ENCODE assay signal across 20 cellular contexts in the genomic region with DNA sequence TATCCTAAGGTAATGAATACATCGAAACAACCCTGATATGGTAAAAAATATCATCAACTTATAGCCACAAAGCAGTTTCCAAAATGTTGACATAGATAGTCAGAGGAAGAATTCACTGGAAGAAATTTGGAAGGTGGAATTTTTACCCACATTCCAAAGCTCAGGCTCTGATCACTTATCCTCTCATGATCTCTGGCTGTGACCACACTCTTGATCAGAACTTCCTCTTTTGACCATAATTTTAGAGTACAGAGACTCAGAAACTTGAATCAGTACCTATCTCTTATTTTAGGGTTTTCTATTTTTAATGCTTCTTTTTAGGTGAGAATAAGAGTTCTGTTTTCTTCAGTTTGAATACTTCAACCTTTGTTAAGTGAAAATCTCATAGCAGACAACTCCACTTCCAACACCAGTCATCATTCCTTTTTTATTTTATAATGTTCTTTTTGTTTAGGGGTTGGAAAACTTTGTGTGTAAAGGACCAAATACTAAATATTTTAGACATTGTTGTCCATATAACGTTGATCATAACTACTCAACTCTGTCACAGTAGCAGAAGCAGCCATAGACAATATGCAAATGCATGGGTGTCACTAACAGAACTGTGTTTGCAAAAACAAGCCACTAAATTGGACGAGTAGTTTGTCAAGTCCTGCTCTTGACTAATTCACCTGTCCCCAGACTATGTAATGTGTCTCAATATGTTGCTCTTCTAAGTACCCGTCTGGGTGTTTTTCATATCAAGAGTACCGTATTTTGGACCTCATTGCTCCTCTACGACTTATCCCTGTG.
DNase-seq lines count a peak whose midpoint lies in the region; ATAC-seq, FAIRE-seq and TF ChIP-seq lines count a peak whose summit lies in the region.
"Had no signal": no experiment of that assay in that cellular context is flagged by ENCODE, and none has a peak within 500 bp of the region (broad histone marks: within the 10 kb centered on the region; RNA-seq: fewer than 3 reads in every experiment).

No MANE protein-coding gene starts in this region.

- H3K27me3 Mint-ChIP-seq in osteocyte (ENCODE audit: unreplicated experiment): no peaks in the 10 kb centered on the region
- no peaks in the 10 kb centered on the region for H3K27me3 Mint-ChIP-seq in T-helper 17 cell
- H3K27me3 Mint-ChIP-seq: activated CD4-positive, alpha-beta T cell treated with anti-CD3 and anti-CD28 coated beads for 36 hours; activated naive CD8-positive, alpha-beta T cell treated with anti-CD3 and anti-CD28 coated beads, Interleukin-2, amount 10 ng/mL, durations not matched to agents 7 days and 5 days; activated T-helper 17 cell treated with anti-CD3 and anti-CD28 coated beads, Interleukin-2, amount 50 U/mL, for 72 hours; naive B cell had no signal

- H3K4me1 Mint-ChIP-seq in osteocyte (ENCODE audit: unreplicated experiment): peaks cover 66% of the 10 kb centered on the region
- no peaks in the 10 kb centered on the region for H3K4me1 Mint-ChIP-seq in T-helper 17 cell
- H3K4me1 Mint-ChIP-seq: activated CD4-positive, alpha-beta T cell treated with anti-CD3 and anti-CD28 coated beads for 36 hours; activated naive CD8-positive, alpha-beta T cell treated with anti-CD3 and anti-CD28 coated beads, Interleukin-2, amount 10 ng/mL, durations not matched to agents 7 days and 5 days; activated T-helper 17 cell treated with anti-CD3 and anti-CD28 coated beads, Interleukin-2, amount 50 U/mL, for 72 hours; naive B cell had no signal

- no peaks in the 10 kb centered on the region for H3K9me3 ChIP-seq in T-helper 17 cell (ENCODE audit: control insufficient read depth, low read length, poor library complexity, severe bottlenecking)
- H3K9me3 ChIP-seq: MG63, Peyer's patch, upper lobe of right lung had no signal

- no peaks in the 10 kb centered on the region for H3K9me3 Mint-ChIP-seq in osteocyte (ENCODE audit: unreplicated experiment)
- H3K9me3 Mint-ChIP-seq: activated naive CD8-positive, alpha-beta T cell treated with anti-CD3 and anti-CD28 coated beads, Interleukin-2, amount 10 ng/mL, durations not matched to agents 7 days and 5 days; activated T-helper 17 cell treated with anti-CD3 and anti-CD28 coated beads, Interleukin-2, amount 50 U/mL, for 72 hours had no signal

- H3K27ac Mint-ChIP-seq in osteocyte (ENCODE audit: unreplicated experiment) (peak overlapping the region; percentile 92), T-helper 17 cell (no peak overlapping the region)
- H3K27ac Mint-ChIP-seq: activated CD4-positive, alpha-beta T cell treated with anti-CD3 and anti-CD28 coated beads for 36 hours; activated naive CD8-positive, alpha-beta T cell treated with anti-CD3 and anti-CD28 coated beads, Interleukin-2, amount 10 ng/mL, durations not matched to agents 7 days and 5 days; activated T-helper 17 cell treated with anti-CD3 and anti-CD28 coated beads, Interleukin-2, amount 50 U/mL, for 72 hours; naive B cell had no signal

- H3K4me3 Mint-ChIP-seq in osteocyte (ENCODE audit: unreplicated experiment) (peak overlapping the region; percentile 6), T-helper 17 cell (no peak overlapping the region)
- H3K4me3 Mint-ChIP-seq: activated CD4-positive, alpha-beta T cell treated with anti-CD3 and anti-CD28 coated beads for 36 hours; activated naive CD8-positive, alpha-beta T cell treated with anti-CD3 and anti-CD28 coated beads, Interleukin-2, amount 10 ng/mL, durations not matched to agents 7 days and 5 days; activated T-helper 17 cell treated with anti-CD3 and anti-CD28 coated beads, Interleukin-2, amount 50 U/mL, for 72 hours; naive B cell had no signal

- TF ChIP-seq CTCF in osteocyte (IDR thresholded peaks at IDR 0.05): no peak

- FAIRE-seq in RCC 7860 (lab: Jason Lieb, UNC): no peak
- FAIRE-seq: TTC549 had no signal

- H3K36me3 Mint-ChIP-seq in osteocyte (ENCODE audit: unreplicated experiment) (no peaks in the 10 kb centered on the region), T-helper 17 cell (ENCODE audit: low read depth) (no peaks in the 10 kb centered on the region)
- H3K36me3 Mint-ChIP-seq: activated naive CD8-positive, alpha-beta T cell treated with anti-CD3 and anti-CD28 coated beads, Interleukin-2, amount 10 ng/mL, durations not matched to agents 7 days and 5 days; naive B cell had no signal

- ATAC-seq in GM19324 (IDR thresholded peaks at IDR 0.05; ENCODE audit: low FRiP score, unreplicated experiment) (peak; percentile 68), HG03025 (IDR thresholded peaks at IDR 0.05; ENCODE audit: low FRiP score, unreplicated experiment) (peak; percentile 81), HG02642 (IDR thresholded peaks at IDR 0.05; ENCODE audit: poor library complexity, unreplicated experiment) (no peak), HG02870 (IDR thresholded peaks at IDR 0.05; ENCODE audit: unreplicated experiment) (no peak), T-helper 17 cell (no peak)
- ATAC-seq: activated CD4-positive, alpha-beta T cell treated with anti-CD3 and anti-CD28 coated beads for 36 hours; activated T-helper 17 cell treated with anti-CD3 and anti-CD28 coated beads, Interleukin-2, amount 50 U/mL, for 72 hours; right cardiac atrium; SK-N-SH treated with all-trans-retinoic acid at 6 μM for 48 hours; upper lobe of right lung had no signal

- DNase-seq in RCC 7860 (ENCODE audit: low spot score): peak; percentile 59
- no peak for DNase-seq in osteocyte (ENCODE audit: extremely low spot score, unreplicated experiment)
- no peak for DNase-seq in T-helper 17 cell
- DNase-seq: activated CD4-positive, alpha-beta T cell treated with anti-CD3 and anti-CD28 coated beads for 36 hours; activated naive CD8-positive, alpha-beta T cell treated with anti-CD3 and anti-CD28 coated beads, Interleukin-2, amount 10 ng/mL, durations not matched to agents 7 days and 5 days; AML-193; mammary epithelial cell; MG63; naive B cell; NCI-H187 treated with DMSO at 0.1 percent for 48 hours; Peyer's patch; right cardiac atrium; upper lobe of right lung had no signal

Comparison
In these comparisons a context has a peak if more than half of its experiments do, and no peak if none do; other contexts are left out.
1. ATAC-seq: peak in GM19324 (single experiment) and HG03025 (single experiment); none in HG02642 (single experiment), HG02870 (single experiment) and T-helper 17 cell (single experiment).